37 cellular contexts compared by ENCODE assay signal in the genomic region with DNA sequence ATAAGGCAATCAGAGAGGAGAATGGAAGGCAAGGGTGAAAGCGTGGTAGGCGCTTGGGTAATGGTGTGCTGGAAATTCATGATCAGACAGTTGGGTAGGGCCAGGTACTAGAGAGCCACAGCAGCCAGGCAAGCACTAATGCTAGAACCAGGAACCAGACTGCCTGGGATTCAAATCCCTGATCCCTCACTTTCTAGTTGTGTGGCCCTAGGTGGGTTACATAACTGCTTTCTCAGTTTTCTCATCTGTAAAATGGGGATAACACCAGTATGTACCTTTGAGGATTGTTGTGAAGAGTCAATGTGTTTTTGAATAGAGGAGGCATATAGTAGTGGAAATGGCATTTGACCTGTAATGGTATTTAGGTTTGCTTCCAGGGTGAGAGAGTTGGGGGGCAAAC.
"Had no signal": no experiment of that assay in that cellular context is flagged by ENCODE, and none has a peak within 500 bp of the region (broad histone marks: within the 10 kb centered on the region; RNA-seq: fewer than 3 reads in every experiment).

No MANE protein-coding gene starts in this region.

- FAIRE-seq: astrocyte, TTC549 had no signal

- H3K9me3 ChIP-seq: adrenal gland, body of pancreas, breast epithelium had no signal

- H3K4me3 Mint-ChIP-seq: activated B cell treated with CpG ODN at 0.5 μM for 24 hours; activated CD4-positive, alpha-beta memory T cell treated with anti-CD3 and anti-CD28 coated beads for 36 hours; activated CD4-positive, alpha-beta T cell treated with anti-CD3 and anti-CD28 coated beads, Interleukin-2, amount 10 ng/mL, durations not matched to agents 24 days and 14 days; activated CD8-positive, alpha-beta T cell treated with anti-CD3 and anti-CD28 coated beads for 36 hours; activated naive CD4-positive, alpha-beta T cell treated with anti-CD3 and anti-CD28 coated beads for 36 hours; activated naive CD8-positive, alpha-beta T cell treated with anti-CD3 and anti-CD28 coated beads for 36 hours; activated T-cell treated with anti-CD3 and anti-CD28 coated beads, Interleukin-2, amount 50 U/mL, for 4 hours; activated T-cell treated with anti-CD3 and anti-CD28 coated beads, Interleukin-2, amount 50 U/mL, for 72 hours; activated T-helper 1 cell treated with anti-CD3 and anti-CD28 coated beads, Interleukin-12 subunit alpha, Interleukin-12 subunit beta, Interleukin-2, Interleukin-4 antibody, amounts not matched to agents 30 ng/mL and 10 ng/mL and 1 ng/mL, durations not matched to agents 14 hours and 24 hours and 36 hours; activated T-helper 17 cell treated with anti-CD3 and anti-CD28 coated beads, Interleukin-2, amount 50 U/mL, for 72 hours; T-helper 1 cell treated with Interleukin-12 subunit alpha and Interleukin-12 subunit beta and Interleukin-4 antibody, amounts not matched to agents 30 μg/mL and 1 μg/mL, for 36 hours; T-helper 2 cell treated with Interferon-gamma antibody and Interleukin-4, amounts not matched to agents 5 μg/mL and 100 μg/mL, for 36 hours had no signal

- ATAC-seq: activated CD8-positive, alpha-beta T cell treated with anti-CD3 and anti-CD28 coated beads for 36 hours; activated naive CD4-positive, alpha-beta T cell treated with anti-CD3 and anti-CD28 coated beads, Interleukin-2, amount 50 U/mL, for 72 hours; activated T-cell treated with anti-CD3 and anti-CD28 coated beads, Interleukin-2, amount 50 U/mL, for 4 hours; activated T-cell treated with anti-CD3 and anti-CD28 coated beads, Interleukin-2, amount 50 U/mL, for 72 hours; activated T-helper 17 cell treated with anti-CD3 and anti-CD28 coated beads, Interleukin-2, amount 50 U/mL, for 72 hours; body of pancreas had no signal

- H3K4me3 ChIP-seq: adrenal gland, body of pancreas, breast epithelium had no signal

- H3K36me3 Mint-ChIP-seq: activated CD4-positive, alpha-beta memory T cell treated with anti-CD3 and anti-CD28 coated beads for 36 hours; activated naive CD4-positive, alpha-beta T cell treated with anti-CD3 and anti-CD28 coated beads, Interleukin-2, amount 50 U/mL, for 72 hours; activated naive CD8-positive, alpha-beta T cell treated with anti-CD3 and anti-CD28 coated beads for 36 hours had no signal

- H3K36me3 ChIP-seq: adrenal gland, brain microvascular endothelial cell, breast epithelium had no signal

- H3K27me3 Mint-ChIP-seq: activated CD4-positive, alpha-beta T cell treated with anti-CD3 and anti-CD28 coated beads, Interleukin-2, amount 10 ng/mL, durations not matched to agents 24 days and 14 days had no signal

- H3K27ac Mint-ChIP-seq: activated B cell treated with CpG ODN at 0.5 μM for 24 hours; activated CD4-positive, alpha-beta memory T cell treated with anti-CD3 and anti-CD28 coated beads for 36 hours; activated CD4-positive, alpha-beta T cell treated with anti-CD3 and anti-CD28 coated beads, Interleukin-2, amount 10 ng/mL, durations not matched to agents 24 days and 14 days; activated CD8-positive, alpha-beta T cell treated with anti-CD3 and anti-CD28 coated beads for 36 hours; activated naive CD4-positive, alpha-beta T cell treated with anti-CD3 and anti-CD28 coated beads for 36 hours; activated naive CD4-positive, alpha-beta T cell treated with anti-CD3 and anti-CD28 coated beads, Interleukin-2, amount 50 U/mL, for 72 hours; activated naive CD8-positive, alpha-beta T cell treated with anti-CD3 and anti-CD28 coated beads for 36 hours; activated T-cell treated with anti-CD3 and anti-CD28 coated beads, Interleukin-2, amount 50 U/mL, for 72 hours; activated T-helper 1 cell treated with anti-CD3 and anti-CD28 coated beads, Interleukin-12 subunit alpha, Interleukin-12 subunit beta, Interleukin-2, Interleukin-4 antibody, amounts not matched to agents 30 ng/mL and 10 ng/mL and 1 ng/mL, durations not matched to agents 14 hours and 24 hours and 36 hours; activated T-helper 17 cell treated with anti-CD3 and anti-CD28 coated beads, Interleukin-2, amount 50 U/mL, for 72 hours; T-helper 1 cell treated with Interleukin-12 subunit alpha and Interleukin-12 subunit beta and Interleukin-4 antibody, amounts not matched to agents 30 μg/mL and 1 μg/mL, for 36 hours; T-helper 2 cell treated with Interferon-gamma antibody and Interleukin-4, amounts not matched to agents 5 μg/mL and 100 μg/mL, for 36 hours had no signal

- H3K27ac ChIP-seq: adrenal gland, body of pancreas, brain microvascular endothelial cell, breast epithelium, VCaP had no signal

- H3K9me3 Mint-ChIP-seq: activated B cell treated with CpG ODN at 0.5 μM for 24 hours; activated CD4-positive, alpha-beta memory T cell treated with anti-CD3 and anti-CD28 coated beads for 36 hours; activated CD4-positive, alpha-beta T cell treated with anti-CD3 and anti-CD28 coated beads, Interleukin-2, amount 10 ng/mL, durations not matched to agents 24 days and 14 days; activated CD8-positive, alpha-beta T cell treated with anti-CD3 and anti-CD28 coated beads for 36 hours; activated naive CD4-positive, alpha-beta T cell treated with anti-CD3 and anti-CD28 coated beads for 36 hours; activated naive CD8-positive, alpha-beta T cell treated with anti-CD3 and anti-CD28 coated beads for 36 hours; activated T-cell treated with anti-CD3 and anti-CD28 coated beads, Interleukin-2, amount 50 U/mL, for 4 hours; activated T-cell treated with anti-CD3 and anti-CD28 coated beads, Interleukin-2, amount 50 U/mL, for 72 hours; activated T-helper 1 cell treated with anti-CD3 and anti-CD28 coated beads, Interleukin-12 subunit alpha, Interleukin-12 subunit beta, Interleukin-2, Interleukin-4 antibody, amounts not matched to agents 30 ng/mL and 10 ng/mL and 1 ng/mL, durations not matched to agents 14 hours and 24 hours and 36 hours; activated T-helper 17 cell treated with anti-CD3 and anti-CD28 coated beads, Interleukin-2, amount 50 U/mL, for 72 hours; T-helper 1 cell treated with Interleukin-12 subunit alpha and Interleukin-12 subunit beta and Interleukin-4 antibody, amounts not matched to agents 30 μg/mL and 1 μg/mL, for 36 hours; T-helper 2 cell treated with Interferon-gamma antibody and Interleukin-4, amounts not matched to agents 5 μg/mL and 100 μg/mL, for 36 hours had no signal

- H3K4me1 Mint-ChIP-seq: activated B cell treated with CpG ODN at 0.5 μM for 24 hours; activated CD4-positive, alpha-beta T cell treated with anti-CD3 and anti-CD28 coated beads, Interleukin-2, amount 10 ng/mL, durations not matched to agents 24 days and 14 days; activated naive CD8-positive, alpha-beta T cell treated with anti-CD3 and anti-CD28 coated beads for 36 hours; activated T-helper 17 cell treated with anti-CD3 and anti-CD28 coated beads, Interleukin-2, amount 50 U/mL, for 72 hours had no signal

- H3K4me1 ChIP-seq: breast epithelium had no signal

- H3K27me3 ChIP-seq: adrenal gland, body of pancreas, brain microvascular endothelial cell, breast epithelium had no signal

- DNase-seq: activated B cell treated with CpG ODN at 0.5 μM for 24 hours; activated CD4-positive, alpha-beta memory T cell treated with anti-CD3 and anti-CD28 coated beads for 36 hours; activated CD4-positive, alpha-beta T cell treated with anti-CD3 and anti-CD28 coated beads for 4 hours; activated CD4-positive, alpha-beta T cell treated with anti-CD3 and anti-CD28 coated beads, Interleukin-2, amount 10 ng/mL, durations not matched to agents 24 days and 14 days; activated CD4-positive, alpha-beta T cell treated with anti-CD3 and anti-CD28 coated beads, Interleukin-2, amount 50 U/mL, for 1 hour; activated CD4-positive, alpha-beta T cell treated with anti-CD3 and anti-CD28 coated beads, Interleukin-2, amount 50 U/mL, for 4 hours; activated CD4-positive, CD25-positive, alpha-beta regulatory T cell treated with anti-CD3 and anti-CD28 coated beads, Interleukin-2, amount 50 U/mL, for 72 hours; activated CD8-positive, alpha-beta memory T cell treated with anti-CD3 and anti-CD28 coated beads, Interleukin-2, amount 50 U/mL, for 4 hours; activated CD8-positive, alpha-beta T cell treated with anti-CD3 and anti-CD28 coated beads for 36 hours; activated effector memory CD4-positive, alpha-beta T cell treated with anti-CD3 and anti-CD28 coated beads, Interleukin-2, amount 50 U/mL, for 16 hours; activated gamma-delta T cell treated with Interleukin-2 at 50 U/mL for 16 hours; activated naive CD4-positive, alpha-beta T cell; activated naive CD4-positive, alpha-beta T cell treated with anti-CD3 and anti-CD28 coated beads for 36 hours; activated naive CD4-positive, alpha-beta T cell treated with anti-CD3 and anti-CD28 coated beads, Interleukin-2, amount 50 U/mL, for 16 hours; activated naive CD8-positive, alpha-beta T cell treated with anti-CD3 and anti-CD28 coated beads for 36 hours; activated T-cell treated with anti-CD3 and anti-CD28 coated beads for 4 hours; activated T-cell treated with anti-CD3 and anti-CD28 coated beads, Interleukin-2, amount 50 U/mL, for 1 hour; activated T-cell treated with anti-CD3 and anti-CD28 coated beads, Interleukin-2, amount 50 U/mL, for 4 hours; activated T-cell treated with anti-CD3 and anti-CD28 coated beads, Interleukin-2, amount 50 U/mL, for 72 hours; adrenal gland; amniotic stem cell; aorta; body of pancreas; brain microvascular endothelial cell; central memory CD4-positive, alpha-beta T cell; T-helper 1 cell; T-helper 2 cell; T-helper 9 cell had no signal
